ENCODE assay signal across 17 cellular contexts in genomic region chr9:4138180-4138579, GRCh38.
DNase-seq lines count a peak whose midpoint lies in the region; ATAC-seq and TF ChIP-seq lines count a peak whose summit lies in the region.
"Had no signal": no experiment of that assay in that cellular context is flagged by ENCODE, and none has a peak within 500 bp of the region (broad histone marks: within the 10 kb centered on the region; RNA-seq: fewer than 3 reads in every experiment).

No MANE protein-coding gene starts in this region.

- 87 to 100% methylated on average over 2 of the region's 2 CpGs for WGBS in endodermal cell (ENCODE audit: insufficient coverage in 1 of 2, insufficient read length in 1 of 2), 2 experiments

- H3K9ac ChIP-seq in endodermal cell (ENCODE audit: extremely low read depth, low read length, poor library complexity, severe bottlenecking) = no peak overlapping the region

- ATAC-seq in HG02970 (IDR thresholded peaks at IDR 0.05; ENCODE audit: low FRiP score, unreplicated experiment) (no peak), GM21619 (IDR thresholded peaks at IDR 0.05; ENCODE audit: unreplicated experiment) (no peak)
- ATAC-seq: GM23338 had no signal

- H3K9me3 ChIP-seq in Caco-2 (no peaks in the 10 kb centered on the region; the same call in 1 of the 2 replicates), endodermal cell (ENCODE audit: control insufficient read depth, low read length) (no peaks in the 10 kb centered on the region)
- H3K9me3 ChIP-seq: ascending aorta, lower lobe of right lung had no signal

- H3K4me1 ChIP-seq in Caco-2 = peaks cover 64% of the 10 kb centered on the region
- peaks cover 21% of the 10 kb centered on the region for H3K4me1 ChIP-seq in endodermal cell (ENCODE audit: control insufficient read depth, insufficient read depth, low read length)

- no TSS peak for BruUV-seq in Caco-2 (replicated peaks; lab: Mats Ljungman, UMichigan)

- peak overlapping the region; percentile 97 for H3K27ac Mint-ChIP-seq in Caco-2 (ENCODE audit: unreplicated experiment)
- H3K27ac Mint-ChIP-seq in chondrocyte (ENCODE audit: unreplicated experiment) = peak overlapping the region; percentile 88
- peak overlapping the region; percentile 62 to 88 (median 82) for H3K27ac Mint-ChIP-seq in nephron
- no peak overlapping the region for H3K27ac Mint-ChIP-seq in endodermal cell
- H3K27ac Mint-ChIP-seq: GM23338 had no signal

- intact Hi-C loops in Caco-2 (cut with micrococcal nuclease; ENCODE audit: unreplicated experiment) = no loop called here

- POLR2A ChIA-PET in Caco-2 (lab: Charles Lee) = no interaction called here

- H3K9me3 Mint-ChIP-seq in Caco-2 (ENCODE audit: unreplicated experiment) (peaks cover 19% of the 10 kb centered on the region), chondrocyte (ENCODE audit: low read depth) (peaks cover 3% of the 10 kb centered on the region), nephron (no peaks in the 10 kb centered on the region), endodermal cell (no peaks in the 10 kb centered on the region)
- H3K9me3 Mint-ChIP-seq: GM23338 had no signal

- DNase-seq in Caco-2 (no peak), NB4 (ENCODE audit: low read depth) (peak; percentile 62), chondrocyte (ENCODE audit: low spot score) (no peak), endodermal cell (no peak)
- DNase-seq in stimulated activated CD4-positive, alpha-beta T cell treated with anti-CD3 and anti-CD28 coated beads, Interleukin-2, amount 100 ng/mL, for 24 hours = no peak
- DNase-seq: activated naive CD4-positive, alpha-beta T cell treated with Interleukin-2 at 50 U/mL for 16 hours; lower lobe of right lung; NCI-H1105 treated with DMSO at 0.1 percent for 48 hours; NCI-H2107; stimulated activated CD4-positive, alpha-beta T cell treated with anti-CD3 and anti-CD28 coated beads, Interleukin-4, amount 100 ng/mL, for 1 hour had no signal

- CTCF ChIA-PET in Caco-2 (lab: Charles Lee) = no interaction called here

- H3K4me3 Mint-ChIP-seq in Caco-2 (ENCODE audit: unreplicated experiment) = no peak overlapping the region
- H3K4me3 Mint-ChIP-seq in chondrocyte (ENCODE audit: unreplicated experiment) = no peak overlapping the region
- no peak overlapping the region for H3K4me3 Mint-ChIP-seq in nephron
- H3K4me3 Mint-ChIP-seq in endodermal cell = no peak overlapping the region
- H3K4me3 Mint-ChIP-seq: GM23338 had no signal

- H3K27me3 ChIP-seq in Caco-2 (replicated peaks; ENCODE audit: control insufficient read depth, insufficient read depth, low read length) (no peaks in the 10 kb centered on the region), endodermal cell (ENCODE audit: control insufficient read depth, insufficient read depth, low read length, poor library complexity, severe bottlenecking) (no peaks in the 10 kb centered on the region)
- H3K27me3 ChIP-seq: ascending aorta had no signal

- H3K36me3 ChIP-seq in Caco-2 (ENCODE audit: control insufficient read depth, insufficient read depth, low read length) = no peaks in the 10 kb centered on the region
- no peaks in the 10 kb centered on the region for H3K36me3 ChIP-seq in endodermal cell (ENCODE audit: control insufficient read depth, insufficient read depth, low read length)
- H3K36me3 ChIP-seq: ascending aorta, lower lobe of right lung had no signal

- H3K27me3 Mint-ChIP-seq in Caco-2 (ENCODE audit: insufficient read depth, unreplicated experiment) (no peaks in the 10 kb centered on the region), chondrocyte (ENCODE audit: low read depth) (no peaks in the 10 kb centered on the region), nephron (ENCODE audit: low read depth) (no peaks in the 10 kb centered on the region), endodermal cell (ENCODE audit: insufficient read depth) (no peaks in the 10 kb centered on the region)

- H3K36me3 Mint-ChIP-seq in Caco-2 (ENCODE audit: insufficient read depth, unreplicated experiment) = peaks cover 7% of the 10 kb centered on the region
- H3K36me3 Mint-ChIP-seq in chondrocyte (ENCODE audit: low read depth) = no peaks in the 10 kb centered on the region
- H3K36me3 Mint-ChIP-seq in nephron (ENCODE audit: low read depth) = no peaks in the 10 kb centered on the region
- no peaks in the 10 kb centered on the region for H3K36me3 Mint-ChIP-seq in endodermal cell (ENCODE audit: low read depth)

- H3K4me3 ChIP-seq in Caco-2 (ENCODE audit: low read depth, low read length) (no peak overlapping the region), NB4 (ENCODE audit: low read depth, low read length) (no peak overlapping the region), endodermal cell (ENCODE audit: low read length) (no peak overlapping the region)
- H3K4me3 ChIP-seq: ascending aorta, coronary artery, GM23338, lower lobe of right lung had no signal

- H3K4me1 Mint-ChIP-seq in Caco-2 (ENCODE audit: low read depth, unreplicated experiment) (peaks cover 22% of the 10 kb centered on the region), chondrocyte (ENCODE audit: low read depth) (peaks cover 40% of the 10 kb centered on the region), nephron (peaks cover 15% of the 10 kb centered on the region), endodermal cell (peaks cover 21% of the 10 kb centered on the region)

- H3K27ac ChIP-seq in endodermal cell (ENCODE audit: low read depth, low read length) = no peak overlapping the region
- H3K27ac ChIP-seq: ascending aorta, HL-60, lower lobe of right lung had no signal

- TF ChIP-seq CTCF in Caco-2 (IDR thresholded peaks at IDR 0.05; ENCODE audit: insufficient read depth in 1 of 2, low read depth in 1 of 2, low read length in 1 of 2, severe bottlenecking in 1 of 2, unreplicated experiment in 1 of 2) (no peak), NB4 (IDR thresholded peaks at IDR 0.05; ENCODE audit: low read depth, low read length) (no peak), chondrocyte (IDR thresholded peaks at IDR 0.05) (no peak), nephron (IDR thresholded peaks at IDR 0.05; ENCODE audit: unreplicated experiment in 3 of 3) (no peak), endodermal cell (conservative IDR thresholded peaks at IDR 0.05) (no peak)

- no peak for TF ChIP-seq POLR2A in NB4 (IDR thresholded peaks at IDR 0.05; ENCODE audit: extremely low read depth, insufficient read length)
